In the genomic region with DNA sequence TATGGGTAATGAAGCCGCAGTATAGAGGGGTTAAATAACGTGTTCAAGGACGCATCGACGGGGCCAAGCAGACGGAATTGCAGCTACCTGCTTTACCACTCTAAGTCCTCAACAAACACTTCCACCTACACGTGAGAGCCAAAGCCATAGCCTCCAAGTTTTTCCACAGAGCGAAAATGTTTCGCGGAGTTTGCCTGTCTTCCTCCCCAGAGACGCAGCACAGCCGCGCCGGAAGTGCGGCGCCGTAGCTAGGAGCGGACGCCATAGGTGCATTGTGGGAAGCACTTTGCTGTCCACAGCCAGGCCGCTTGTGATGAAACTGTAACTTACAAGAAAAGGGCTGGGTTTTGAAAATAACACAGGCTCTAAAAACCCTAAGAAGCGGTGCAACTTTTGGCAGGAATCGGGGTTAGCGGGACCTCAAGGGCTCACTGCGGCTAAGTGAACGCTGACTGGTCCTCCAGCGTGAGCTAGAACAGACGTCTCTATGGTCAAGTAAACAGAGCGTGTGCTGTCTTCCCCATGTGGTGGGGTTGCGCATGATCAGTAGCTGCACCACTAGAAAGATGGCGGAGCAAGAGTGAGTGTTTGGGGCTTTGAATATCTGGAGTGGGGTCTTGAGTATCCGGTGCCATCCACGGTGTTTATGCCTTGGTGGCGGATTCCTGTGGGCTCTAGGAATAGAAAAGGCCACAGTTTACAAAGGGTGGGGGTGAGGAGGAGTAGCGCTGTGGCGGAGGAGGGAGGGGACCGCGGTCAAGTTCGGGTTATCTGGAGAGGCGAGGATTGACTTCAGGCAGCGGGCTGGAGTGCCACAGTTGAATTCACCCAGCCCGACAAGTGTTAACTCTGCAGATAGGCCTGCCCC, we compare ENCODE assay signal across 8 cellular contexts. TPM values are rescaled to one million over a fixed set of nuclear protein-coding genes. Genes with fewer than 3 reads are reported as not detected.
A peak's percentile ranks its signal among the peaks of the same experiment; 100 is the strongest.
DNase-seq lines count a peak whose midpoint lies in the region; ATAC-seq and TF ChIP-seq lines count a peak whose summit lies in the region.

RPL7L1 (plus strand) TSS at position 245 of the 868 bp plus-strand sequence; CDS start at position 540, 295 bp downstream.

- TF ChIP-seq CTCF in Panc1 (IDR thresholded peaks at IDR 0.05) (no peak), esophagus muscularis mucosa (IDR thresholded peaks at IDR 0.05) (peak in 1 of 3 experiments; percentile 29)

- H3K4me1 ChIP-seq in Panc1 (ENCODE audit: control insufficient read depth, insufficient read depth, low read length) (peaks cover 4% of the 10 kb centered on the region; the same call in 1 of the 2 replicates), esophagus muscularis mucosa (peaks cover 32 to 44% (median 42%) of the 10 kb centered on the region in 4 donors)

- peaks cover 26% of the 10 kb centered on the region for H3K36me3 Mint-ChIP-seq in activated T-cell treated with anti-CD3 and anti-CD28 coated beads, Interleukin-2, amount 50 U/mL, for 4 hours (ENCODE audit: insufficient read depth)

- peak within 1 kb of the TSS; percentile 100 for H3K4me3 Mint-ChIP-seq in activated T-cell treated with anti-CD3 and anti-CD28 coated beads, Interleukin-2, amount 50 U/mL, for 4 hours

- H3K27me3 ChIP-seq in Panc1 (ENCODE audit: control insufficient read depth, insufficient read depth, low read length): no peaks in the 10 kb centered on the region
- no peaks in the 10 kb centered on the region for H3K27me3 ChIP-seq in esophagus muscularis mucosa

- CTCF ChIA-PET in Panc1 (lab: Charles Lee): interaction anchor here (0.7 kb wide), 1 partner anchor 164 kb away, joined by 4 read pairs; no protein-coding TSS in a partner anchor

- H3K36me3 ChIP-seq in Panc1 (ENCODE audit: control insufficient read depth, insufficient read depth, low read length) (peaks cover 15% of the 10 kb centered on the region), esophagus muscularis mucosa (peaks cover 19 to 38% (median 30%) of the 10 kb centered on the region in 4 donors)

- BruUV-seq in Panc1 (replicated peaks; lab: Mats Ljungman, UMichigan): no TSS peak

- POLR2A ChIA-PET in Panc1 (lab: Charles Lee): interaction anchor here (0.6 to 1.6 kb wide), 7 partner anchors 12 to 761 kb away, joined by 3 to 8 read pairs (median 6); partner anchors contain the start of gene BICRAL

- no peaks in the 10 kb centered on the region for H3K9me3 Mint-ChIP-seq in activated T-cell treated with anti-CD3 and anti-CD28 coated beads, Interleukin-2, amount 50 U/mL, for 4 hours

- in situ Hi-C loops in KBM-7 (cut with MboI; ENCODE audit: low pct_unique_long_range_greater_than_20kb, low sequenced_read_pairs): no loop called here
- in situ Hi-C loops in Panc1 (cut with HindIII; ENCODE audit: low pct_unique_long_range_greater_than_20kb, low sequenced_read_pairs): no loop called here

- H3K9me3 ChIP-seq in Panc1 (ENCODE audit: control insufficient read depth, insufficient read depth, low read depth, low read length) (no peaks in the 10 kb centered on the region), esophagus muscularis mucosa (no peaks in the 10 kb centered on the region)

- no peak for TF ChIP-seq POLR2A in esophagus muscularis mucosa (IDR thresholded peaks at IDR 0.05; ENCODE audit: low read depth)

- no peak for TF ChIP-seq EP300 in esophagus muscularis mucosa (IDR thresholded peaks at IDR 0.05)

- H3K4me3 ChIP-seq in Panc1 (ENCODE audit: low read depth in 2 of 2, low read length in 2 of 2) (peak within 1 kb of the TSS; percentile 77 to 99), esophagus muscularis mucosa (peak within 1 kb of the TSS; percentile 56 to 87 (median 70))

- H3K27me3 Mint-ChIP-seq in activated T-cell treated with anti-CD3 and anti-CD28 coated beads, Interleukin-2, amount 50 U/mL, for 4 hours (ENCODE audit: low read depth): no peaks in the 10 kb centered on the region

- WGBS in esophagus muscularis mucosa: 1% methylated on average over 41 of the region's 41 CpGs

- H3K27ac ChIP-seq in Panc1 (ENCODE audit: low read length): peak within 1 kb of the TSS; percentile 99
- H3K27ac ChIP-seq in esophagus muscularis mucosa (replicated peaks in 1 of 4): peak within 1 kb of the TSS; percentile 88 to 93 (median 91)

- ATAC-seq in GM21723 (IDR thresholded peaks at IDR 0.05; ENCODE audit: unreplicated experiment) (peak; percentile 89), Panc1 (peak; percentile 97)
- peak; percentile 94 to 95 for ATAC-seq in activated T-cell treated with anti-CD3 and anti-CD28 coated beads, Interleukin-2, amount 50 U/mL, for 4 hours

- H3K4me1 Mint-ChIP-seq in activated T-cell treated with anti-CD3 and anti-CD28 coated beads, Interleukin-2, amount 50 U/mL, for 4 hours (ENCODE audit: low read depth): peaks cover 23% of the 10 kb centered on the region

- DNase-seq in DMS79 (lab: John Stamatoyannopoulos, UW): peak; percentile 86
- peak; percentile 94 for DNase-seq in KBM-7
- peak; percentile 85 for DNase-seq in Panc1 (ENCODE audit: low read depth, low spot score)
- DNase-seq in activated T-cell treated with anti-CD3 and anti-CD28 coated beads, Interleukin-2, amount 50 U/mL, for 4 hours: peak; percentile 75
- DNase-seq in esophagus muscularis mucosa (ENCODE audit: extremely low spot score): peak; percentile 94
- DNase-seq in myocyte (ENCODE audit: low read depth): peak; percentile 94
- DNase-seq in stimulated activated CD8-positive, alpha-beta memory T cell treated with anti-CD3 and anti-CD28 coated beads, Interleukin-7, amount 100 ng/mL, for 48 hours (ENCODE audit: extremely low read depth in 1 of 2, low read depth in 1 of 2): peak; percentile 59 to 75

- intact Hi-C loops in Panc1 (cut with micrococcal nuclease; ENCODE audit: unreplicated experiment): loop anchor here (5.0 kb wide), 3 partner anchors 132 to 217 kb away; partner anchors contain the start of gene TBCC
- intact Hi-C loops in esophagus muscularis mucosa (cut with DNase I): loop anchor here (5.0 to 10.0 kb wide), 3 partner anchors 55 to 217 kb away; partner anchors contain the start of gene TBCC

RNA-seq across cellular contexts. Expression of gene RPL7L1, which starts in this region (rescaled TPM):
- total RNA-seq in Panc1 (2021; ENCODE audit: unreplicated experiment): 109 TPM
- 65.9 TPM for polyA plus RNA-seq in Panc1 (2012; ENCODE audit: insufficient read length)
- 100 to 1,000 TPM; 262 to 307 (median 280) TPM for total RNA-seq in activated T-cell treated with anti-CD3 and anti-CD28 coated beads, Interleukin-2, amount 50 U/mL, for 4 hours
- 10 to 100 TPM; 66.8 to 82.2 (median 76.9) TPM for total RNA-seq in esophagus muscularis mucosa
- 110 and 113 TPM in 2 replicates for total RNA-seq in myocyte
- polyA plus RNA-seq in myocyte (2012): 72.7 TPM

Comparison
In these comparisons a context has a peak if more than half of its experiments do, and no peak if none do; other contexts are left out.
1. Peak in every context shown above with its lines: DNase-seq, ATAC-seq, H3K4me3 ChIP-seq and H3K27ac ChIP-seq.